ENCODE assay signal across 8 cellular contexts in genomic region chr17:47502122-47502731, GRCh38. TPM values are rescaled to one million over a fixed set of nuclear protein-coding genes. Genes with fewer than 3 reads are reported as not detected.
DNase-seq lines count a peak whose midpoint lies in the region; ATAC-seq and TF ChIP-seq lines count a peak whose summit lies in the region.
"Not testable (repeated sequence)": the region's sequence is repeated elsewhere in the genome, so short reads cannot be mapped to it uniquely, and the experiment has no call there.

No MANE protein-coding gene starts in this region.

- not testable (repeated sequence) for DNase-seq in AG04449 (ENCODE audit: low read depth, low spot score)
- DNase-seq in HK-2 (ENCODE audit: unreplicated experiment): peak; percentile 61
- DNase-seq in RPMI8226: peak; percentile 56
- peak; percentile 56 to 64 for DNase-seq in activated T-cell treated with anti-CD3 and anti-CD28 coated beads, Interleukin-2, amount 50 U/mL, for 48 hours
- peak; percentile 37 for DNase-seq in epithelial cell of prostate (ENCODE audit: low read depth, low spot score)
- DNase-seq in left lung: peak in 1 of 2 donors; percentile 38
- DNase-seq in skeletal muscle cell (ENCODE audit: low read depth): peak; percentile 14

- not testable (repeated sequence) for H3K36me3 ChIP-seq in left lung

- H3K9me3 ChIP-seq in left lung: not testable (repeated sequence)

- not testable (repeated sequence) for H3K27me3 ChIP-seq in left lung

- TF ChIP-seq CTCF in AG04449 (IDR thresholded peaks at IDR 0.05; ENCODE audit: insufficient read depth, low read length, missing control alignments); left lung (IDR thresholded peaks at IDR 0.05): not testable (repeated sequence)

- POLR2A ChIA-PET in AG04449 (lab: Yijun Ruan, JAX): not testable (repeated sequence)

- intact Hi-C loops in left lung (cut with DNase I): not testable (repeated sequence)

- 0 out of 2 replicates have a peak overlapping the region, but pooled peaks have one; percentile 3 for H3K4me3 ChIP-seq in AG04449 (ENCODE audit: low read depth, low read length)
- H3K4me3 ChIP-seq in left lung; skeletal muscle cell (ENCODE audit: low read depth, low read length): not testable (repeated sequence)

- H3K4me1 ChIP-seq in left lung: peaks cover 5 to 17% of the 10 kb centered on the region in 2 donors

- ATAC-seq in GM18861 (IDR thresholded peaks at IDR 0.05; ENCODE audit: unreplicated experiment) (peak; percentile 43), left lung (peak; percentile 88)

- CTCF ChIA-PET in AG04449 (lab: Yijun Ruan, JAX): interaction anchor here (1.1 to 3.2 kb wide), 4 partner anchors 98 to 163 kb away, joined by 3 to 55 read pairs (median 12); no protein-coding TSS in a partner anchor

- H3K27ac ChIP-seq in epithelial cell of prostate (peak overlapping the region; percentile 85), left lung (peak overlapping the region; percentile 65)

RNA-seq across cellular contexts. Expression of gene NPEPPS, which starts 28.7 kb away (rescaled TPM):
- total RNA-seq in left lung: 100 to 1,000 TPM; 109 to 131 TPM
